In the genomic region with DNA sequence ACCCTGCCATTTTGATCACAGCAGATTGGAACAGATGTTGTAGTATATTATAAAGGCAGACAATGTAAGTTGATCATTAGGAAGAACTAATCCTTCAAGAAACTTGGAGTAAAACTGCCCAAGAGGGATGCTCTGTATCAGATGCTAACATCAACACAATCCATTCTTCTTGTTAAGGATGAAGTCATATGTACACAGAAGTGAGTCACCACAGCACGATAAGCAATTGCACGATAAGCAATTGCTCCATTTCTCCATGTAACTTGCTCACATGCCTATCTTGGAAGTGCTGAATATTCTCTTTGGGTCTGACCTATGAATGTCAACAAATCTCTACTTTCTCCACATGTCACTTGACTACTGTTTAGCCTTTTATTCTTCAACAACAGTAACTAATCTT, we compare ENCODE assay signal across 21 cellular contexts. TPM values are rescaled to one million over a fixed set of nuclear protein-coding genes. Genes with fewer than 3 reads are reported as not detected.
DNase-seq lines count a peak whose midpoint lies in the region; ATAC-seq and TF ChIP-seq lines count a peak whose summit lies in the region.
"Had no signal": no experiment of that assay in that cellular context is flagged by ENCODE, and none has a peak within 500 bp of the region (broad histone marks: within the 10 kb centered on the region; RNA-seq: fewer than 3 reads in every experiment).

No MANE protein-coding gene starts in this region.

- no peak overlapping the region for H3K23ac ChIP-seq in neuronal stem cell (ENCODE audit: low read depth, low read length, poor library complexity)

- H2AFZ ChIP-seq in neuronal stem cell (ENCODE audit: low read length): no peak overlapping the region

- no peaks in the 10 kb centered on the region for H3K4me1 ChIP-seq in neuronal stem cell (ENCODE audit: control insufficient read depth in 2 of 2, insufficient read depth in 1 of 2, low read depth in 1 of 2, low read length in 2 of 2)
- no peaks in the 10 kb centered on the region for H3K4me1 ChIP-seq in right cardiac atrium (ENCODE audit: control insufficient read depth, insufficient read depth, low read length)
- H3K4me1 ChIP-seq: upper lobe of left lung had no signal

- H3K27me3 ChIP-seq in neuronal stem cell (ENCODE audit: control insufficient read depth in 3 of 3, insufficient read depth in 3 of 3, low read depth in 1 of 3, low read length in 3 of 3) (no peaks in the 10 kb centered on the region), right cardiac atrium (ENCODE audit: control insufficient read depth, insufficient read depth) (no peaks in the 10 kb centered on the region)
- H3K27me3 ChIP-seq: upper lobe of left lung had no signal

- H3K4me3 ChIP-seq in foreskin fibroblast (ENCODE audit: low read depth in 1 of 2, low read length in 2 of 2): no peak overlapping the region
- no peak overlapping the region for H3K4me3 ChIP-seq in neuronal stem cell (ENCODE audit: low read length in 2 of 2)
- H3K4me3 ChIP-seq in right cardiac atrium (ENCODE audit: low read length): no peak overlapping the region
- H3K4me3 ChIP-seq: cardiac muscle cell, upper lobe of left lung had no signal

- H3K18ac ChIP-seq in neuronal stem cell (ENCODE audit: low read length): no peak overlapping the region

- intact Hi-C loops in left ventricle myocardium superior (cut with micrococcal nuclease) (no loop called here), Right ventricle myocardium inferior (cut with DNase I) (no loop called here), right cardiac atrium (cut with DNase I) (no loop called here)

- H3K4ac ChIP-seq in neuronal stem cell (ENCODE audit: low read length): no peak overlapping the region

- H3K9me3 ChIP-seq in neuronal stem cell (replicated peaks in 1 of 2; ENCODE audit: control insufficient read depth in 2 of 2, insufficient read depth in 1 of 2, low read depth in 1 of 2, low read length in 2 of 2) (peaks cover 0 to 5% of the 10 kb centered on the region in 2 donors), right cardiac atrium (ENCODE audit: control insufficient read depth, low read length) (no peaks in the 10 kb centered on the region)
- H3K9me3 ChIP-seq: upper lobe of left lung had no signal

- DNase-seq in left ventricle myocardium superior: no peak
- no peak for DNase-seq in Right ventricle myocardium inferior (ENCODE audit: missing footprints)
- peak; percentile 92 for DNase-seq in amniotic epithelial cell (ENCODE audit: low read depth)
- peak; percentile 22 to 39 for DNase-seq in foreskin fibroblast
- DNase-seq in T-helper 9 cell: no peak
- DNase-seq in neuronal stem cell (ENCODE audit: low spot score): no peak
- DNase-seq in right cardiac atrium: no peak
- DNase-seq in RPMI8226: no peak
- DNase-seq: 8988T; activated CD8-positive, alpha-beta memory T cell treated with anti-CD3 and anti-CD28 coated beads, Interleukin-2, amount 50 U/mL, for 4 hours; activated naive CD4-positive, alpha-beta T cell treated with Interleukin-2 at 50 U/mL for 16 hours; CD8-positive, alpha-beta T cell; hypothalamus; natural killer cell; NCI-H1092; NCI-H2171; retina; stimulated activated CD4-positive, alpha-beta T cell treated with anti-CD3 and anti-CD28 coated beads, Interleukin-2, amount 100 ng/mL, for 48 hours; SW 1271; upper lobe of left lung had no signal

- no peak overlapping the region for H2BK120ac ChIP-seq in neuronal stem cell (ENCODE audit: low read depth, low read length)

- H2BK12ac ChIP-seq in neuronal stem cell (ENCODE audit: low read length): no peak overlapping the region

- no peaks in the 10 kb centered on the region for H3K36me3 ChIP-seq in neuronal stem cell (replicated peaks in 1 of 2; ENCODE audit: control insufficient read depth in 2 of 2, insufficient read depth in 2 of 2, low read length in 2 of 2)
- H3K36me3 ChIP-seq: cardiac muscle cell, upper lobe of left lung had no signal

- ATAC-seq in left ventricle myocardium superior (peak; percentile 34), Right ventricle myocardium inferior (no peak), right cardiac atrium (no peak)
- ATAC-seq: CD8-positive, alpha-beta T cell; natural killer cell had no signal

- H4K8ac ChIP-seq in neuronal stem cell (ENCODE audit: low read depth, low read length): no peak overlapping the region

- no peaks in the 10 kb centered on the region for H3K79me1 ChIP-seq in neuronal stem cell (ENCODE audit: low read depth, low read length)

- H3K4me2 ChIP-seq in neuronal stem cell (ENCODE audit: insufficient read depth, low read length, poor library complexity, severe bottlenecking): no peak overlapping the region

- H2BK15ac ChIP-seq in neuronal stem cell (ENCODE audit: low read length): no peak overlapping the region

- H3K27ac ChIP-seq in neuronal stem cell (replicated peaks; ENCODE audit: low read length) (no peak overlapping the region), right cardiac atrium (ENCODE audit: low read length) (no peak overlapping the region)
- H3K27ac ChIP-seq: cardiac muscle cell, upper lobe of left lung had no signal

- no peak overlapping the region for H3K14ac ChIP-seq in neuronal stem cell (ENCODE audit: low read length)

- no CpG with 5 or more reads among the region's 2 CpGs for WGBS in neuronal stem cell (ENCODE audit: extremely low coverage in 2 of 2, insufficient read length in 2 of 2, insufficient replicate concordance in 1 of 2), 2 donors
- 42% methylated on average over 2 of the region's 2 CpGs for WGBS in right cardiac atrium

- no peak overlapping the region for H3K9ac ChIP-seq in neuronal stem cell (ENCODE audit: low read depth, low read length, poor library complexity)

- no peak for TF ChIP-seq CTCF in foreskin fibroblast (IDR thresholded peaks at IDR 0.05; ENCODE audit: low read depth, low read length)

- H4K91ac ChIP-seq in neuronal stem cell (ENCODE audit: low read depth, low read length, poor library complexity): no peak overlapping the region

- no peak overlapping the region for H2BK5ac ChIP-seq in neuronal stem cell (ENCODE audit: low read length)

- H2AK5ac ChIP-seq in neuronal stem cell (ENCODE audit: low read depth, low read length): no peak overlapping the region

RNA-seq across cellular contexts. Expression of a gene that starts 41.5 kb away (rescaled TPM):
- 24.4 TPM for total RNA-seq in left ventricle myocardium superior
- total RNA-seq in Right ventricle myocardium inferior: 22.1 TPM
- 87.6 TPM for polyA plus RNA-seq in neuronal stem cell (2013, experiment 1 of 2)
- polyA plus RNA-seq in neuronal stem cell (2013, experiment 2 of 2): 85.8 TPM
- 10 to 100 TPM; 33.5 to 36.5 (median 36.0) TPM for total RNA-seq in right cardiac atrium
- 23.7 TPM for polyA plus RNA-seq in right cardiac atrium

RNA-seq across cellular contexts. Expression of a gene that starts 51.3 kb away (rescaled TPM):
- 4.3 TPM for total RNA-seq in left ventricle myocardium superior
- 6.4 TPM for total RNA-seq in Right ventricle myocardium inferior
- 20.6 TPM for polyA plus RNA-seq in neuronal stem cell (2013, experiment 1 of 2)
- 20.4 TPM for polyA plus RNA-seq in neuronal stem cell (2013, experiment 2 of 2)
- total RNA-seq in right cardiac atrium: 10 to 100 TPM; 10.7 to 14.0 (median 12.6) TPM
- polyA plus RNA-seq in right cardiac atrium: 5.3 TPM

Comparison
In these comparisons a context has a peak if more than half of its experiments do, and no peak if none do; other contexts are left out.
1. DNase-seq: peak in amniotic epithelial cell (single experiment) and foreskin fibroblast (2 of 2); none in left ventricle myocardium superior (single experiment), Right ventricle myocardium inferior (single experiment), T-helper 9 cell (single experiment), neuronal stem cell (single experiment), right cardiac atrium (0 of 3) and RPMI8226 (single experiment).